In genomic region chr1:101520302-101520701, GRCh38 we compare ENCODE assay signal across 8 cellular contexts.
A peak's percentile ranks its signal among the peaks of the same experiment; 100 is the strongest.
DNase-seq lines count a peak whose midpoint lies in the region; ATAC-seq and TF ChIP-seq lines count a peak whose summit lies in the region.

No MANE protein-coding gene starts in this region.

- H3K4me3 ChIP-seq in body of pancreas (no peak overlapping the region), kidney epithelial cell (ENCODE audit: low read depth, low read length) (no peak overlapping the region)

- H3K9me3 ChIP-seq in body of pancreas, result no peaks in the 10 kb centered on the region

- no peak for TF ChIP-seq POLR2A in body of pancreas (IDR thresholded peaks at IDR 0.05)

- intact Hi-C loops in body of pancreas (cut with DNase I), result no loop called here

- peak; percentile 9 to 63 (median 53) for TF ChIP-seq CTCF in body of pancreas (IDR thresholded peaks at IDR 0.05)
- TF ChIP-seq CTCF in kidney epithelial cell (IDR thresholded peaks at IDR 0.05; ENCODE audit: insufficient read depth, low read length, poor library complexity, severe bottlenecking), result peak; percentile 72

- H3K4me1 ChIP-seq in body of pancreas, result no peaks in the 10 kb centered on the region

- H3K27me3 ChIP-seq in body of pancreas, result no peaks in the 10 kb centered on the region
- H3K27me3 ChIP-seq in kidney epithelial cell (ENCODE audit: control insufficient read depth, insufficient read depth, low read length), result no peaks in the 10 kb centered on the region

- H3K36me3 ChIP-seq in body of pancreas (replicated peaks in 1 of 2; ENCODE audit: insufficient read depth in 1 of 2, low read depth in 2 of 2), result no peaks in the 10 kb centered on the region
- no peaks in the 10 kb centered on the region for H3K36me3 ChIP-seq in kidney epithelial cell (ENCODE audit: control insufficient read depth, insufficient read depth, low read length)

- DNase-seq in NOMO-1 (lab: John Stamatoyannopoulos, UW; ENCODE audit: unreplicated experiment in 2 of 2), result peak; percentile 5 to 17
- DNase-seq in NOMO-1 treated with dmso at 0.1 percent for 144 hours (lab: John Stamatoyannopoulos, UW; ENCODE audit: unreplicated experiment), result no peak
- peak; percentile 78 to 90 for DNase-seq in NCI-H446 (lab: John Stamatoyannopoulos, UW)
- DNase-seq in body of pancreas, result peak in 3 of 4 donors; percentile 8 to 13 (median 9)
- DNase-seq in kidney epithelial cell (ENCODE audit: low read depth), result no peak
- no peak for DNase-seq in GM19240 (ENCODE audit: insufficient read length, low spot score)

- H3K27ac ChIP-seq in body of pancreas, result no peak overlapping the region

- ATAC-seq in GM19324 (IDR thresholded peaks at IDR 0.05; ENCODE audit: low FRiP score, unreplicated experiment), result peak; percentile 93
- peak; percentile 93 for ATAC-seq in HG03135 (IDR thresholded peaks at IDR 0.05; ENCODE audit: unreplicated experiment)
- ATAC-seq in body of pancreas, result peak; percentile 55

- WGBS in body of pancreas, 2 donors, result 4% methylated on average over 4 of the region's 4 CpGs

Comparison
In these comparisons a context has a peak if more than half of its experiments do, and no peak if none do; other contexts are left out.
1. DNase-seq: peak in NOMO-1 (2 of 2), NCI-H446 (2 of 2) and body of pancreas (3 of 4); none in NOMO-1 treated with dmso at 0.1 percent for 144 hours (single experiment), kidney epithelial cell (single experiment) and GM19240 (single experiment).
2. Peak in every context shown above with its lines, with median percentiles within 50 percentile points of each other: ATAC-seq.